Comparison of ENCODE assay signal across 8 cellular contexts in genomic region chr2:203533696-203534471, GRCh38. TPM values are rescaled to one million over a fixed set of nuclear protein-coding genes. Genes with fewer than 3 reads are reported as not detected.
DNase-seq lines count a peak whose midpoint lies in the region; ATAC-seq and TF ChIP-seq lines count a peak whose summit lies in the region.

No MANE protein-coding gene starts in this region.

- BruUV-seq in HCT116 (replicated peaks; lab: Mats Ljungman, UMichigan) = TSS peak; percentile 65

- peaks cover 8% of the 10 kb centered on the region for H3K36me3 Mint-ChIP-seq in WTC11

- H3K9me2 ChIP-seq in HCT116 (ENCODE audit: insufficient read depth) = no peaks in the 10 kb centered on the region

- H4K20me1 ChIP-seq in HCT116 (ENCODE audit: insufficient read depth) = no peaks in the 10 kb centered on the region

- POLR2A ChIA-PET in BJ (lab: Charles Lee) = interaction anchor here (1.0 kb wide), 1 partner anchor 89 kb away, joined by 3 read pairs; no protein-coding TSS in a partner anchor
- POLR2A ChIA-PET in HCT116 (lab: Charles Lee) = interaction anchor here (0.7 kb wide), 2 partner anchors 12 to 258 kb away, joined by 3 to 4 read pairs; no protein-coding TSS in a partner anchor
- POLR2A ChIA-PET in WTC11 (lab: Charles Lee) = interaction anchor here (0.6 kb wide), 1 partner anchor 1685 kb away, joined by 3 read pairs; no protein-coding TSS in a partner anchor

- CTCF ChIA-PET in BJ (lab: Yijun Ruan, JAX) = interaction anchor here (1.3 to 1.4 kb wide), 2 partner anchors 81 to 281 kb away, joined by 3 to 4 read pairs; no protein-coding TSS in a partner anchor
- CTCF ChIA-PET in HCT116 (lab: Charles Lee) = interaction anchor here (0.6 to 0.9 kb wide), 2 partner anchors 116 to 248 kb away, joined by 3 to 4 read pairs; no protein-coding TSS in a partner anchor
- CTCF ChIA-PET in WTC11 (lab: Charles Lee) = interaction anchor here (0.7 to 1.4 kb wide), 2 partner anchors 81 to 289 kb away, joined by 3 to 4 read pairs; no protein-coding TSS in a partner anchor

- ATAC-seq in HCT116 (no peak), WTC11 (no peak), HG02885 (IDR thresholded peaks at IDR 0.05; ENCODE audit: poor library complexity, unreplicated experiment) (no peak), GM18907 (IDR thresholded peaks at IDR 0.05; ENCODE audit: unreplicated experiment) (no peak)

- no peak for TF ChIP-seq POLR2A in HCT116 (IDR thresholded peaks at IDR 0.05; ENCODE audit: borderline replicate concordance, extremely low read depth, insufficient read depth, insufficient read length)

- H3K9me3 Mint-ChIP-seq in WTC11 = peaks cover 17% of the 10 kb centered on the region

- no peak overlapping the region for H2AFZ ChIP-seq in HCT116 (ENCODE audit: low read depth, low read length, poor library complexity, severe bottlenecking)

- peak overlapping the region; percentile 84 for H3K4me2 ChIP-seq in HCT116 (ENCODE audit: low read length)

- no peak for TF ChIP-seq RAD21 in HCT116 (IDR thresholded peaks at IDR 0.05; ENCODE audit: low read depth)

- peaks cover 12 to 23% of the 10 kb centered on the region in 2 experiments; a peak in 3 of 4 replicates for H3K4me1 ChIP-seq in HCT116 (ENCODE audit: control insufficient read depth in 1 of 2, insufficient read depth in 2 of 2, low read length in 2 of 2)

- peak overlapping the region; percentile 81 for H3K9ac ChIP-seq in HCT116 (ENCODE audit: low read length)

- H3K27me3 ChIP-seq in BJ (ENCODE audit: control insufficient read depth, insufficient read depth, low read length) (no peaks in the 10 kb centered on the region), HCT116 (ENCODE audit: insufficient read depth, low read length) (no peaks in the 10 kb centered on the region)

- peak overlapping the region; percentile 84; the same call in 1 of the 2 replicates for H3K27ac ChIP-seq in HCT116 (ENCODE audit: low read depth, low read length)

- peaks cover 32% of the 10 kb centered on the region for H3K4me1 Mint-ChIP-seq in WTC11

- TF ChIP-seq CTCF in BJ (IDR thresholded peaks at IDR 0.05; ENCODE audit: insufficient read depth, low read depth, low read length) (no peak), HCT116 (IDR thresholded peaks at IDR 0.05 in 2 of 3, conservative IDR thresholded peaks at IDR 0.05 in 1 of 3; ENCODE audit: borderline replicate concordance in 1 of 3, insufficient read depth in 1 of 3, low read depth in 2 of 3, low read length in 2 of 3) (no peak), WTC11 (IDR thresholded peaks at IDR 0.05) (no peak), fibroblast of villous mesenchyme (IDR thresholded peaks at IDR 0.05; ENCODE audit: insufficient read depth, low read depth, low read length) (no peak)

- H3K4me3 ChIP-seq in BJ (ENCODE audit: low read depth, low read length) (peak overlapping the region; percentile 99), HCT116 (replicated peaks in 1 of 2; ENCODE audit: low read depth in 1 of 2, low read length in 2 of 2) (peak overlapping the region; percentile 69 to 85), fibroblast of villous mesenchyme (ENCODE audit: low read depth, low read length) (peak overlapping the region; percentile 95)

- 0 out of 2 replicates have a peak overlapping the region, but pooled peaks have one; percentile 0 for H3K27ac Mint-ChIP-seq in WTC11

- DNase-seq in BJ (ENCODE audit: low read depth) (peak; percentile 54), HCT116 (ENCODE audit: low read depth, low spot score) (no peak), WTC11 (ENCODE audit: low spot score) (no peak), fibroblast of villous mesenchyme (ENCODE audit: low read depth) (peak; percentile 77), putamen (ENCODE audit: low spot score) (peak; percentile 7)
- no peak for DNase-seq in stimulated activated CD4-positive, alpha-beta T cell treated with anti-CD3 and anti-CD28 coated beads, Interleukin-2, amount 100 ng/mL, for 48 hours

- peaks cover 53% of the 10 kb centered on the region for H3K79me2 ChIP-seq in HCT116 (ENCODE audit: insufficient read depth, low read length)

- peak overlapping the region; percentile 76 for H3K4me3 Mint-ChIP-seq in WTC11

- H3K36me3 ChIP-seq in BJ (ENCODE audit: control insufficient read depth, insufficient read depth, low read length) = no peaks in the 10 kb centered on the region
- no peaks in the 10 kb centered on the region for H3K36me3 ChIP-seq in HCT116 (ENCODE audit: control insufficient read depth in 1 of 2, insufficient read depth in 2 of 2, low read length in 2 of 2)

- H3K27me3 Mint-ChIP-seq in WTC11 (ENCODE audit: low read depth) = peaks cover 25% of the 10 kb centered on the region

- RAD21 ChIA-PET in HCT116 (lab: Charles Lee; ENCODE audit: low non-redundant PET in 1 of 2, low total read pairs in 2 of 2, uncharacterized antibody in 2 of 2, unreplicated experiment in 2 of 2) = interaction anchor here in 1 of 2 experiments (0.6 kb wide), 1 partner anchor 21 kb away, joined by 3 read pairs; no protein-coding TSS in a partner anchor

- intact Hi-C loops in HCT116 (cut with micrococcal nuclease) = no loop called here

- no peaks in the 10 kb centered on the region for H3K9me3 ChIP-seq in HCT116 (ENCODE audit: control insufficient read depth in 1 of 2, insufficient read depth in 1 of 2, low read depth in 1 of 2, low read length in 2 of 2)

TF ChIP-seq in HCT116, 20 proteins besides CTCF, POLR2A, EP300 and RAD21:
- TF ChIP-seq YY1 (IDR thresholded peaks at IDR 0.05; ENCODE audit: extremely low read depth, insufficient replicate concordance, low read depth, low read length) = no peak
- no peak for TF ChIP-seq SRF (IDR thresholded peaks at IDR 0.05; ENCODE audit: low read depth)
- no peak for TF ChIP-seq ZBTB33 (IDR thresholded peaks at IDR 0.05; ENCODE audit: extremely low read depth, insufficient replicate concordance, low read length)
- TF ChIP-seq EZH2 (IDR thresholded peaks at IDR 0.05) = no peak
- no peak for TF ChIP-seq FOSL1 (IDR thresholded peaks at IDR 0.05; ENCODE audit: low read depth)
- TF ChIP-seq TCF7L2 (IDR thresholded peaks at IDR 0.05; ENCODE audit: borderline replicate concordance, extremely low read depth, insufficient read depth, insufficient read length) = no peak

TF ChIP-seq in WTC11, 78 proteins besides CTCF, POLR2A, EP300 and RAD21 (continues in another document):
- TF ChIP-seq CREM (CRISPR knock-in tag; IDR thresholded peaks at IDR 0.05) = no peak
- no peak for TF ChIP-seq TP53 (CRISPR knock-in tag; IDR thresholded peaks at IDR 0.05)
- TF ChIP-seq NFYB (CRISPR knock-in tag; conservative IDR thresholded peaks at IDR 0.05; ENCODE audit: low read depth) = no peak
- TF ChIP-seq RELA (CRISPR knock-in tag; IDR thresholded peaks at IDR 0.05; ENCODE audit: borderline replicate concordance) = no peak
- no peak for TF ChIP-seq PRDM15 (CRISPR knock-in tag; IDR thresholded peaks at IDR 0.05)
- TF ChIP-seq, protein P1, sequence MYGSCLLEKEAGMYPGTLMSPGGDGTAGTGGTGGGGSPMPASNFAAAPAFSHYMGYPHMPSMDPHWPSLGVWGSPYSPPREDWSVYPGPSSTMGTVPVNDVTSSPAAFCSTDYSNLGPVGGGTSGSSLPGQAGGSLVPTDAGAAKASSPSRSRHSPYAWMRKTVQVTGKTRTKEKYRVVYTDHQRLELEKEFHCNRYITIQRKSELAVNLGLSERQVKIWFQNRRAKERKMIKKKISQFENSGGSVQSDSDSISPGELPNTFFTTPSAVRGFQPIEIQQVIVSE (CRISPR knock-in tag; IDR thresholded peaks at IDR 0.05; ENCODE audit: borderline replicate concordance) = no peak
- TF ChIP-seq, protein P2, sequence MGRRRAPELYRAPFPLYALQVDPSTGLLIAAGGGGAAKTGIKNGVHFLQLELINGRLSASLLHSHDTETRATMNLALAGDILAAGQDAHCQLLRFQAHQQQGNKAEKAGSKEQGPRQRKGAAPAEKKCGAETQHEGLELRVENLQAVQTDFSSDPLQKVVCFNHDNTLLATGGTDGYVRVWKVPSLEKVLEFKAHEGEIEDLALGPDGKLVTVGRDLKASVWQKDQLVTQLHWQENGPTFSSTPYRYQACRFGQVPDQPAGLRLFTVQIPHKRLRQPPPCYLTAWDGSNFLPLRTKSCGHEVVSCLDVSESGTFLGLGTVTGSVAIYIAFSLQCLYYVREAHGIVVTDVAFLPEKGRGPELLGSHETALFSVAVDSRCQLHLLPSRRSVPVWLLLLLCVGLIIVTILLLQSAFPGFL (CRISPR knock-in tag; IDR thresholded peaks at IDR 0.05; ENCODE audit: borderline replicate concordance) = no peak
- TF ChIP-seq ZNF219 (CRISPR knock-in tag; IDR thresholded peaks at IDR 0.05; ENCODE audit: borderline replicate concordance) = no peak
- no peak for TF ChIP-seq ZNF232 (CRISPR knock-in tag; IDR thresholded peaks at IDR 0.05)

RNA-seq across cellular contexts. Expression of gene RAPH1, which starts 1.2 kb away (rescaled TPM):
- 3.3 and 5.6 TPM in 2 replicates for polyA plus RNA-seq in BJ (2011; rRNA removed)
- 10.7 and 16.0 TPM in 2 replicates for polyA minus RNA-seq in BJ (2011; rRNA and poly(A)+ RNA removed)
- 22.3 TPM for total RNA-seq in HCT116 (2021; ENCODE audit: unreplicated experiment)
- 4.3 and 5.1 TPM in 2 replicates for polyA plus RNA-seq in HCT116 (2012)
- total RNA-seq in WTC11 (2021) = 18.0 to 24.6 TPM (median 18.2 TPM) in 3 replicates
- total RNA-seq in fibroblast of villous mesenchyme = 13.2 and 19.4 TPM in 2 replicates

Comparison
In these comparisons a context has a peak if more than half of its experiments do, and no peak if none do; other contexts are left out.
1. DNase-seq: peak in BJ (single experiment), fibroblast of villous mesenchyme (single experiment) and putamen (single experiment); none in HCT116 (single experiment), WTC11 (single experiment) and stimulated activated CD4-positive, alpha-beta T cell treated with anti-CD3 and anti-CD28 coated beads, Interleukin-2, amount 100 ng/mL, for 48 hours (0 of 2).
2. Peak in every context shown above with its lines, with median percentiles within 50 percentile points of each other: H3K4me3 ChIP-seq.